Comparison of ENCODE assay signal across 32 cellular contexts in genomic region chr12:128856035-128856790, GRCh38. TPM values are rescaled to one million over a fixed set of nuclear protein-coding genes. Genes with fewer than 3 reads are reported as not detected.
A peak's percentile ranks its signal among the peaks of the same experiment; 100 is the strongest.
DNase-seq lines count a peak whose midpoint lies in the region; ATAC-seq and TF ChIP-seq lines count a peak whose summit lies in the region.
"Had no signal": no experiment of that assay in that cellular context is flagged by ENCODE, and none has a peak within 500 bp of the region (broad histone marks: within the 10 kb centered on the region; RNA-seq: fewer than 3 reads in every experiment).

No MANE protein-coding gene starts in this region.

- H3K4me3 ChIP-seq in aorta (ENCODE audit: low read length in 2 of 2) = no peak overlapping the region
- H3K4me3 ChIP-seq: body of pancreas, left ventricle myocardium inferior, MG63, ovary, Peyer's patch had no signal

- ATAC-seq in HG02884 (IDR thresholded peaks at IDR 0.05; ENCODE audit: unreplicated experiment) (peak; percentile 48), activated B cell treated with CpG ODN at 0.5 μM for 24 hours (ENCODE audit: low read depth) (no peak), aorta (ENCODE audit: low FRiP score) (no peak)
- peak; percentile 58 to 74 for ATAC-seq in stimulated activated naive B cell treated with anti-CD40 and anti-IgM and Interleukin-4, amounts not matched to agents 10 μg/mL and 1 μg/mL and 100 μg/mL, for 72 hours (replicated peaks)
- ATAC-seq: body of pancreas, HCT116 had no signal

- no peak overlapping the region for H3K4me3 Mint-ChIP-seq in activated B cell treated with CpG ODN at 0.5 μM for 24 hours
- H3K4me3 Mint-ChIP-seq in stimulated activated naive B cell treated with anti-CD40 and anti-IgM and Interleukin-4, amounts not matched to agents 10 μg/mL and 1 μg/mL and 100 μg/mL, for 72 hours = peak overlapping the region in 1 of 2 donors; percentile 42
- H3K4me3 Mint-ChIP-seq: activated CD4-positive, alpha-beta T cell treated with anti-CD3 and anti-CD28 coated beads, Interleukin-2, amount 10 ng/mL, durations not matched to agents 7 days and 5 days; activated T-cell treated with anti-CD3 and anti-CD28 coated beads, Interleukin-2, amount 50 U/mL, for 24 hours; naive thymus-derived CD4-positive, alpha-beta T cell; type B pancreatic cell had no signal

- 87 to 89% methylated on average over 9 of the region's 9 CpGs for WGBS in aorta, 2 donors

- CTCF ChIA-PET in activated B cell treated with CpG ODN at 0.5 μM for 24 hours (lab: Charles Lee) = no interaction called here

- H3K4me1 ChIP-seq in aorta (ENCODE audit: control insufficient read depth in 1 of 2, insufficient read depth in 2 of 2, low read length in 2 of 2) = no peaks in the 10 kb centered on the region
- H3K4me1 ChIP-seq: body of pancreas had no signal

- no peaks in the 10 kb centered on the region for H3K27me3 ChIP-seq in aorta (ENCODE audit: control insufficient read depth in 1 of 2, insufficient read depth in 2 of 2, low read length in 1 of 2)
- H3K27me3 ChIP-seq: body of pancreas, MG63, ovary had no signal

- peaks cover 32% of the 10 kb centered on the region for H3K27me3 Mint-ChIP-seq in activated B cell treated with CpG ODN at 0.5 μM for 24 hours
- H3K27me3 Mint-ChIP-seq in stimulated activated naive B cell treated with anti-CD40 and anti-IgM and Interleukin-4, amounts not matched to agents 10 μg/mL and 1 μg/mL and 100 μg/mL, for 72 hours = peaks cover 24 to 30% of the 10 kb centered on the region in 2 donors

- TF ChIP-seq CTCF in GM13977 (IDR thresholded peaks at IDR 0.05; ENCODE audit: extremely low read depth, insufficient read depth, missing control alignments) (no peak), activated B cell treated with CpG ODN at 0.5 μM for 24 hours (IDR thresholded peaks at IDR 0.05) (no peak)

- no peak overlapping the region for H3K27ac ChIP-seq in aorta (ENCODE audit: low read depth in 1 of 2, low read length in 2 of 2)
- H3K27ac ChIP-seq: left ventricle myocardium inferior, ovary, Peyer's patch had no signal

- H3K9me3 ChIP-seq in aorta (ENCODE audit: control insufficient read depth, low read length) = no peaks in the 10 kb centered on the region
- H3K9me3 ChIP-seq: body of pancreas, left ventricle myocardium inferior, MG63, ovary, Peyer's patch had no signal

- H3K9me3 Mint-ChIP-seq in activated B cell treated with CpG ODN at 0.5 μM for 24 hours = no peaks in the 10 kb centered on the region
- H3K9me3 Mint-ChIP-seq in stimulated activated naive B cell treated with anti-CD40 and anti-IgM and Interleukin-4, amounts not matched to agents 10 μg/mL and 1 μg/mL and 100 μg/mL, for 72 hours = peaks cover 0 to 2% of the 10 kb centered on the region in 2 donors
- H3K9me3 Mint-ChIP-seq: activated CD4-positive, alpha-beta T cell treated with anti-CD3 and anti-CD28 coated beads, Interleukin-2, amount 10 ng/mL, durations not matched to agents 7 days and 5 days; activated T-cell treated with anti-CD3 and anti-CD28 coated beads, Interleukin-2, amount 50 U/mL, for 24 hours; type B pancreatic cell had no signal

- H3K27ac Mint-ChIP-seq in activated B cell treated with CpG ODN at 0.5 μM for 24 hours = peak overlapping the region; percentile 46
- H3K27ac Mint-ChIP-seq in stimulated activated naive B cell treated with anti-CD40 and anti-IgM and Interleukin-4, amounts not matched to agents 10 μg/mL and 1 μg/mL and 100 μg/mL, for 72 hours = peak overlapping the region; percentile 32
- H3K27ac Mint-ChIP-seq: activated CD4-positive, alpha-beta T cell treated with anti-CD3 and anti-CD28 coated beads, Interleukin-2, amount 10 ng/mL, durations not matched to agents 7 days and 5 days; activated T-cell treated with anti-CD3 and anti-CD28 coated beads, Interleukin-2, amount 50 U/mL, for 24 hours; naive thymus-derived CD4-positive, alpha-beta T cell; type B pancreatic cell had no signal

- H3K36me3 Mint-ChIP-seq in activated B cell treated with CpG ODN at 0.5 μM for 24 hours (ENCODE audit: low read depth) = no peaks in the 10 kb centered on the region
- H3K36me3 Mint-ChIP-seq in stimulated activated naive B cell treated with anti-CD40 and anti-IgM and Interleukin-4, amounts not matched to agents 10 μg/mL and 1 μg/mL and 100 μg/mL, for 72 hours = peaks cover 4 to 8% of the 10 kb centered on the region in 2 donors
- H3K36me3 Mint-ChIP-seq: type B pancreatic cell had no signal

- in situ Hi-C loops in GM13977 (cut with MboI; ENCODE audit: low pct_unique_long_range_greater_than_20kb, low sequenced_read_pairs, unreplicated experiment) = no loop called here

- H3K36me3 ChIP-seq in aorta (ENCODE audit: control insufficient read depth in 1 of 2, insufficient read depth in 2 of 2, low read length in 1 of 2) = no peaks in the 10 kb centered on the region
- H3K36me3 ChIP-seq: left ventricle myocardium inferior, MG63, ovary, Peyer's patch had no signal

- H3K4me1 Mint-ChIP-seq in activated B cell treated with CpG ODN at 0.5 μM for 24 hours = peaks cover 4% of the 10 kb centered on the region
- H3K4me1 Mint-ChIP-seq in stimulated activated naive B cell treated with anti-CD40 and anti-IgM and Interleukin-4, amounts not matched to agents 10 μg/mL and 1 μg/mL and 100 μg/mL, for 72 hours = peaks cover 9 to 24% of the 10 kb centered on the region in 2 donors
- H3K4me1 Mint-ChIP-seq: activated CD4-positive, alpha-beta T cell treated with anti-CD3 and anti-CD28 coated beads, Interleukin-2, amount 10 ng/mL, durations not matched to agents 7 days and 5 days had no signal

- peak; percentile 58 for DNase-seq in GM13977 (ENCODE audit: low spot score)
- DNase-seq in activated B cell treated with CpG ODN at 0.5 μM for 24 hours = no peak
- DNase-seq in stimulated activated naive B cell treated with anti-CD40 and anti-IgM and Interleukin-4, amounts not matched to agents 10 μg/mL and 1 μg/mL and 100 μg/mL, for 72 hours = no peak
- no peak for DNase-seq in H4 (ENCODE audit: low spot score)
- no peak for DNase-seq in aorta
- DNase-seq in NOMO-1 treated with dmso at 0.1 percent for 144 hours (lab: John Stamatoyannopoulos, UW; ENCODE audit: unreplicated experiment) = no peak
- DNase-seq: activated CD4-positive, alpha-beta T cell treated with anti-CD3 and anti-CD28 coated beads, Interleukin-2, amount 10 ng/mL, durations not matched to agents 7 days and 5 days; activated gamma-delta T cell treated with Interleukin-2 at 50 U/mL for 16 hours; activated T-cell treated with anti-CD3 and anti-CD28 coated beads, Interleukin-2, amount 50 U/mL, for 24 hours; body of pancreas; DND-41; KG1; left ventricle myocardium inferior; MG63; midbrain; naive thymus-derived CD4-positive, alpha-beta T cell; NCI-H1105 treated with DMSO at 0.1 percent for 48 hours; NCI-H1930; NCI-H524 treated with DMSO at 0.1 percent for 48 hours; ovary; retina; SIG-M5; small intestine; stimulated activated CD4-positive, alpha-beta T cell treated with anti-CD3 and anti-CD28 coated beads, Interleukin-1b, Interleukin-23, amount 100 ng/mL, for 48 hours; substantia nigra; T1000 had no signal

- POLR2A ChIA-PET in activated B cell treated with CpG ODN at 0.5 μM for 24 hours (lab: Charles Lee) = no interaction called here

- intact Hi-C loops in activated B cell treated with CpG ODN at 0.5 μM for 24 hours (cut with micrococcal nuclease) = no loop called here
- intact Hi-C loops in aorta (cut with DNase I) = no loop called here

RNA-seq across cellular contexts. Expression of gene GLT1D1, which starts 2.9 kb away (rescaled TPM):
- total RNA-seq in activated B cell treated with CpG ODN at 0.5 μM for 24 hours (not detected in 2 replicates), aorta (1 to 10 TPM in 1 of 2 donors, under 1 TPM in 1; 0.78 to 1.4 TPM)
- not detected in 2 replicates for total RNA-seq in H4 (2014; rRNA removed; shearing (Covaris generic))
- under 1 TPM in 1 of 2 donors, not detected in 1; 0.54 TPM for polyA plus RNA-seq in aorta
- total RNA-seq: body of pancreas, endothelial cell of umbilical vein, Peyer's patch had no signal
- polyA plus RNA-seq: endothelial cell of umbilical vein; fibroblast of lung; naive thymus-derived CD4-positive, alpha-beta T cell had no signal

RNA-seq across cellular contexts. Expression of gene SLC15A4, which starts 32.5 kb away (rescaled TPM):
- total RNA-seq in activated B cell treated with CpG ODN at 0.5 μM for 24 hours (48.5 and 54.0 TPM in 2 replicates), aorta (10 to 100 TPM; 36.2 to 38.6 TPM)
- 9.9 and 14.6 TPM in 2 replicates for total RNA-seq in H4 (2014; rRNA removed; shearing (Covaris generic))
- polyA plus RNA-seq in aorta = 10 to 100 TPM; 16.0 to 21.1 TPM

Comparison
In these comparisons a context has a peak if more than half of its experiments do, and no peak if none do; other contexts are left out.
1. ATAC-seq: peak in HG02884 (single experiment) and stimulated activated naive B cell treated with anti-CD40 and anti-IgM and Interleukin-4, amounts not matched to agents 10 μg/mL and 1 μg/mL and 100 μg/mL, for 72 hours (2 of 2); none in activated B cell treated with CpG ODN at 0.5 μM for 24 hours (single experiment) and aorta (single experiment).